ENCODE assay signal across 8 cellular contexts in the genomic region with DNA sequence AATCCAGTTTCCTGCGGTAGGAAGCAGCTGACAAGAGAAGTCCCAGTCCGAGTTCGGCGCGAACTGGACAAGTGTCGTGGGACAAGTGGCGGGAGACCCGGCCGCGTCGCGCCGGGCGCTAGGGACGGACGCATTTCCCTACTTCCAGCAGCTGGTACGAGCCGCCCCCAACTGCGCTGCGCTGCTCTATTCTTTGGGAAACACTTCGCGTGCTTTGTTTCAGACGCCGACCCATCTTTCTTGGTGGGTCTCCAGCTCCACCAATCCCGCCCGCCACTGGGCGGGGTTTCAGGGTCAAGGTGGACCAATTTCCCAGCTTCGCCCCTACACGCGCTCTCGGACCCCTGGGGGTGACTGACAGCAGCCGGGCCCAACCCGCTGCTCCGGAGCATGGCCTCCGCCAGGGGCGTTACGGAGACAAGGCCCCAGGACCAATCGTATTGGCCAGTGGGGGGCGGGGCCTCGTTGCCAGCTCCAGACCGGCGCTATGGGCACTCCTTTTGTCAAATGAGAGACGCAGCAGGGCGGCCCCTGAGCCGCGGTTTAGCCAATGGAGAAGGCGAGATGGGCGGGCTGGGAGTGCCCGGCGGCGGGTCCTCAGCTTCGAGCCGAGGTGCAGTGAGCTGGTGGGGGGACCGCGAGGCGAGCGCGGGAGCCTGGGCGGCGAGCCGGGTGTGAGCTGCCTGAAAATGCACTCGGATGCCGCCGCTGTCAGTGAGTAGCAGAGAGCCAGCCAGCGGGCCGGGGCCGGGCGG. TPM values are rescaled to one million over a fixed set of nuclear protein-coding genes. Genes with fewer than 3 reads are reported as not detected.
A peak's percentile ranks its signal among the peaks of the same experiment; 100 is the strongest.
DNase-seq lines count a peak whose midpoint lies in the region; ATAC-seq and TF ChIP-seq lines count a peak whose summit lies in the region.

A gene (plus strand): TSS at position 600 of the 755 bp plus-strand sequence. CDS start 90 bp downstream, at position 690.

- peaks cover 0 to 3% of the 10 kb centered on the region in 2 donors for H3K27me3 Mint-ChIP-seq in natural killer cell (ENCODE audit: low read depth in 2 of 2)

- H3K4me1 Mint-ChIP-seq in natural killer cell: peaks cover 22 to 38% of the 10 kb centered on the region in 2 donors

- no peaks in the 10 kb centered on the region for H3K36me3 ChIP-seq in H7 (replicated peaks; ENCODE audit: control insufficient read depth, insufficient read depth, low read length)

- intact Hi-C loops in natural killer cell (cut with micrococcal nuclease): loop anchor here (2.0 kb wide), 1 partner anchor 870 kb away; no protein-coding TSS in a partner anchor

- in situ Hi-C loops in G401 (cut with HindIII; ENCODE audit: low sequenced_read_pairs): no loop called here

- H3K4me3 ChIP-seq in H7 (ENCODE audit: insufficient read depth, low read depth, low read length): peak within 1 kb of the TSS; percentile 90

- no peaks in the 10 kb centered on the region for H3K36me3 Mint-ChIP-seq in natural killer cell

- H3K27me3 ChIP-seq in H7 (ENCODE audit: control insufficient read depth, insufficient read depth, low read length): peaks cover 14% of the 10 kb centered on the region

- ATAC-seq in natural killer cell: peak; percentile 89 to 97 (median 91)

- no peaks in the 10 kb centered on the region for H3K9me3 Mint-ChIP-seq in natural killer cell

- H3K4me3 Mint-ChIP-seq in natural killer cell: peak within 1 kb of the TSS; percentile 100

- TF ChIP-seq CTCF in natural killer cell (IDR thresholded peaks at IDR 0.05): peak; percentile 21

- peak within 1 kb of the TSS; percentile 92 to 93 for H3K27ac Mint-ChIP-seq in natural killer cell

- DNase-seq in G401 (ENCODE audit: low spot score) (peak; percentile 100), H7 (peak; percentile 99), M059J (ENCODE audit: low read depth) (peak; percentile 98), SHP77 (lab: John Stamatoyannopoulos, UW) (peak; percentile 100), fibroblast of peridontal ligament (ENCODE audit: extremely low read depth) (peak; percentile 99), natural killer cell (peak; percentile 97)
- peak; percentile 97 for DNase-seq in activated effector memory CD4-positive, alpha-beta T cell treated with Interleukin-2 at 50 U/mL for 16 hours
- peak; percentile 99 for DNase-seq in stimulated activated naive CD4-positive, alpha-beta T cell treated with Interleukin-2 at 50 U/mL for 16 hours (lab: John Stamatoyannopoulos, UW)

RNA-seq across cellular contexts. Expression of the gene that starts here (rescaled TPM):
- total RNA-seq in G401 (2014; rRNA removed; shearing (Covaris generic)): 24.4 and 34.4 TPM in 2 replicates
- 10.4 and 15.5 TPM in 2 replicates for total RNA-seq in H7 (2014; rRNA removed; shearing (Covaris generic))
- total RNA-seq in M059J (2014; rRNA removed; shearing (Covaris generic)): 26.0 and 29.4 TPM in 2 replicates
- total RNA-seq in natural killer cell: 10 to 100 TPM; 26.9 to 35.9 (median 35.1) TPM

Comparison
In these comparisons a context has a peak if more than half of its experiments do, and no peak if none do; other contexts are left out.
1. Peak in every context shown above with its lines: DNase-seq, ATAC-seq and H3K4me3 ChIP-seq.